ENCODE assay signal across 19 cellular contexts in genomic region chr10:85603167-85603940, GRCh38.
DNase-seq lines count a peak whose midpoint lies in the region; ATAC-seq and TF ChIP-seq lines count a peak whose summit lies in the region.
"Had no signal": no experiment of that assay in that cellular context is flagged by ENCODE, and none has a peak within 500 bp of the region (broad histone marks: within the 10 kb centered on the region; RNA-seq: fewer than 3 reads in every experiment).

No MANE protein-coding gene starts in this region.

- peak; percentile 73 for DNase-seq in activated CD4-positive, alpha-beta T cell treated with anti-CD3 and anti-CD28 coated beads, Interleukin-2, amount 10 ng/mL, durations not matched to agents 24 days and 14 days
- no peak for DNase-seq in activated CD4-positive, alpha-beta T cell treated with anti-CD3 and anti-CD28 coated beads for 4 hours
- peak; percentile 16 for DNase-seq in Caki2 (ENCODE audit: low read depth)
- DNase-seq in ecto neural progenitor cell (ENCODE audit: low spot score): peak; percentile 29
- no peak for DNase-seq in natural killer cell
- no peak for DNase-seq in HCEC 1CT
- no peak for DNase-seq in smooth muscle cell (lab: John Stamatoyannopoulos, UW; ENCODE audit: unreplicated experiment)
- DNase-seq in AML-193 (lab: John Stamatoyannopoulos, UW): no peak
- DNase-seq: C1 segment of cervical spinal cord; Calu3; DND-41; GDM1; KBM-7; NCI-H1048; NCI-H146; NCI-H2081 treated with DMSO at 0.1 percent for 48 hours; NCI-H524 treated with DMSO at 0.1 percent for 48 hours; NK-92 treated with Interleukin-12 subunit alpha and Interleukin-12 subunit beta, amount 100 ng/mL, for 24 hours; OCI-M1 had no signal

- no peak overlapping the region for H3K27ac ChIP-seq in smooth muscle cell (ENCODE audit: low read depth)

- H3K9me3 ChIP-seq in smooth muscle cell (replicated peaks; ENCODE audit: low read depth): no peaks in the 10 kb centered on the region

- H2AFZ ChIP-seq in smooth muscle cell (ENCODE audit: low read depth): no peak overlapping the region

- no peak overlapping the region for H3K4me3 Mint-ChIP-seq in activated CD4-positive, alpha-beta T cell treated with anti-CD3 and anti-CD28 coated beads, Interleukin-2, amount 10 ng/mL, durations not matched to agents 24 days and 14 days
- H3K4me3 Mint-ChIP-seq in natural killer cell: no peak overlapping the region

- TF ChIP-seq CTCF in natural killer cell (IDR thresholded peaks at IDR 0.05): no peak
- no peak for TF ChIP-seq CTCF in smooth muscle cell (IDR thresholded peaks at IDR 0.05; ENCODE audit: borderline replicate concordance, insufficient read depth, poor library complexity, severe bottlenecking)

- H3K36me3 ChIP-seq in smooth muscle cell (ENCODE audit: low read depth): no peaks in the 10 kb centered on the region

- H3F3A ChIP-seq in smooth muscle cell (ENCODE audit: low read depth): no peaks in the 10 kb centered on the region

- H3K9me3 Mint-ChIP-seq in activated CD4-positive, alpha-beta T cell treated with anti-CD3 and anti-CD28 coated beads, Interleukin-2, amount 10 ng/mL, durations not matched to agents 24 days and 14 days: peaks cover 4% of the 10 kb centered on the region
- no peaks in the 10 kb centered on the region for H3K9me3 Mint-ChIP-seq in natural killer cell

- no peaks in the 10 kb centered on the region for H3K27me3 ChIP-seq in smooth muscle cell (ENCODE audit: low read depth)

- ATAC-seq in natural killer cell: peak in 2 of 3 donors; percentile 9 to 29

- H3K4me1 ChIP-seq in smooth muscle cell (ENCODE audit: low read depth): no peaks in the 10 kb centered on the region

- H3K27me3 Mint-ChIP-seq in activated CD4-positive, alpha-beta T cell treated with anti-CD3 and anti-CD28 coated beads, Interleukin-2, amount 10 ng/mL, durations not matched to agents 24 days and 14 days: peaks cover 23% of the 10 kb centered on the region
- H3K27me3 Mint-ChIP-seq in natural killer cell (ENCODE audit: low read depth in 2 of 2): peaks cover 0 to 4% of the 10 kb centered on the region in 2 donors

- no peak overlapping the region for H3K27ac Mint-ChIP-seq in activated CD4-positive, alpha-beta T cell treated with anti-CD3 and anti-CD28 coated beads, Interleukin-2, amount 10 ng/mL, durations not matched to agents 24 days and 14 days
- no peak overlapping the region for H3K27ac Mint-ChIP-seq in natural killer cell

- in situ Hi-C loops in Caki2 (cut with HindIII; ENCODE audit: low pct_unique_long_range_greater_than_20kb, low sequenced_read_pairs): no loop called here

- H3K4me3 ChIP-seq in smooth muscle cell: no peak overlapping the region

- H4K20me1 ChIP-seq in smooth muscle cell (ENCODE audit: low read depth): no peaks in the 10 kb centered on the region

- WGBS in smooth muscle cell (ENCODE audit: low lambda C conversion rate): 87% methylated on average over 5 of the region's 5 CpGs

- H3K36me3 Mint-ChIP-seq in activated CD4-positive, alpha-beta T cell treated with anti-CD3 and anti-CD28 coated beads, Interleukin-2, amount 10 ng/mL, durations not matched to agents 24 days and 14 days (ENCODE audit: low read depth): no peaks in the 10 kb centered on the region
- H3K36me3 Mint-ChIP-seq in natural killer cell: no peaks in the 10 kb centered on the region

- peaks cover 10% of the 10 kb centered on the region for H3K4me1 Mint-ChIP-seq in activated CD4-positive, alpha-beta T cell treated with anti-CD3 and anti-CD28 coated beads, Interleukin-2, amount 10 ng/mL, durations not matched to agents 24 days and 14 days
- peaks cover 0 to 4% of the 10 kb centered on the region in 2 donors for H3K4me1 Mint-ChIP-seq in natural killer cell

- H3K9ac ChIP-seq in smooth muscle cell (ENCODE audit: low read depth): no peak overlapping the region

- intact Hi-C loops in activated CD4-positive, alpha-beta T cell treated with anti-CD3 and anti-CD28 coated beads, Interleukin-2, amount 10 ng/mL, durations not matched to agents 24 days and 14 days (cut with micrococcal nuclease): no loop called here
- intact Hi-C loops in natural killer cell (cut with micrococcal nuclease): no loop called here

- H3K4me2 ChIP-seq in smooth muscle cell: no peak overlapping the region

- H3K79me2 ChIP-seq in smooth muscle cell (ENCODE audit: low read depth): no peaks in the 10 kb centered on the region

Comparison
In these comparisons a context has a peak if more than half of its experiments do, and no peak if none do; other contexts are left out.
1. DNase-seq: peak in activated CD4-positive, alpha-beta T cell treated with anti-CD3 and anti-CD28 coated beads, Interleukin-2, amount 10 ng/mL, durations not matched to agents 24 days and 14 days (single experiment), Caki2 (single experiment) and ecto neural progenitor cell (single experiment); none in activated CD4-positive, alpha-beta T cell treated with anti-CD3 and anti-CD28 coated beads for 4 hours (0 of 2), natural killer cell (single experiment), HCEC 1CT (single experiment), smooth muscle cell (single experiment) and AML-193 (0 of 2).